In genomic region chr14:36604757-36605505, GRCh38 we compare ENCODE assay signal across 8 cellular contexts. TPM values are rescaled to one million over a fixed set of nuclear protein-coding genes. Genes with fewer than 3 reads are reported as not detected.
A peak's percentile ranks its signal among the peaks of the same experiment; 100 is the strongest.
DNase-seq lines count a peak whose midpoint lies in the region; ATAC-seq lines count a peak whose summit lies in the region.

No MANE protein-coding gene starts in this region.

- no peak overlapping the region for H3K9ac ChIP-seq in HUES64 (ENCODE audit: low read depth, low read length)

- 4% methylated on average over 4 of the region's 4 CpGs for WGBS in HUES64

- peaks cover 34% of the 10 kb centered on the region; the same call in 1 of the 2 replicates for H3K27me3 ChIP-seq in HUES64 (ENCODE audit: insufficient read depth, low read length)

- H3K4me3 ChIP-seq in HUES64 (ENCODE audit: low read length) = peak overlapping the region; percentile 13; the same call in 1 of the 2 replicates

- no peak overlapping the region for H3K27ac ChIP-seq in HUES64 (ENCODE audit: low read depth, low read length)

- peaks cover 6% of the 10 kb centered on the region; the same call in 1 of the 2 replicates for H3K4me1 ChIP-seq in HUES64 (ENCODE audit: insufficient read depth, low read length)

- no peaks in the 10 kb centered on the region for H3K36me3 ChIP-seq in HUES64 (ENCODE audit: insufficient read depth, low read length)

- ATAC-seq in GM21381 (IDR thresholded peaks at IDR 0.05; ENCODE audit: unreplicated experiment) = peak; percentile 84
- no peak for ATAC-seq in HG03442 (IDR thresholded peaks at IDR 0.05; ENCODE audit: unreplicated experiment)

- DNase-seq in Daoy (ENCODE audit: low read depth) = peak; percentile 81
- peak; percentile 93 for DNase-seq in NCI-H748 treated with DMSO at 0.1 percent for 48 hours (lab: John Stamatoyannopoulos, UW)
- peak in 29 of 56 donors; percentile 1 to 76 (median 16) for DNase-seq in amygdala (lab: John Stamatoyannopoulos, UW)
- peak; percentile 52 to 58 for DNase-seq in hippocampal formation (lab: John Stamatoyannopoulos, UW)
- DNase-seq in stimulated activated CD4-positive, alpha-beta T cell treated with anti-CD3 and anti-CD28 coated beads, Interleukin-1b, Interleukin-23, amount 100 ng/mL, for 48 hours = peak; percentile 22

- H3K9me3 ChIP-seq in HUES64 (ENCODE audit: insufficient read depth, low read depth, low read length) = no peaks in the 10 kb centered on the region

RNA-seq across cellular contexts. Expression of gene NKX2-8, which starts 22.5 kb away (rescaled TPM):
- total RNA-seq in Daoy (2014; rRNA removed; shearing (Covaris generic)) = 2.6 and 4.8 TPM in 2 replicates
- not detected for polyA plus RNA-seq in HUES64 (2013, experiment 1 of 2)
- not detected for polyA plus RNA-seq in HUES64 (2013, experiment 2 of 2)

RNA-seq across cellular contexts. Expression of gene PAX9, which starts 56.7 kb away (rescaled TPM):
- total RNA-seq in Daoy (2014; rRNA removed; shearing (Covaris generic)) = 16.7 and 17.5 TPM in 2 replicates
- polyA plus RNA-seq in HUES64 (2013, experiment 1 of 2) = not detected
- not detected for polyA plus RNA-seq in HUES64 (2013, experiment 2 of 2)

Comparison
In these comparisons a context has a peak if more than half of its experiments do, and no peak if none do; other contexts are left out.
1. DNase-seq: peak in every context shown above with its lines; median percentile 93 in NCI-H748 treated with DMSO at 0.1 percent for 48 hours; 81 in Daoy; 55 in hippocampal formation; 22 in stimulated activated CD4-positive, alpha-beta T cell treated with anti-CD3 and anti-CD28 coated beads, Interleukin-1b, Interleukin-23, amount 100 ng/mL, for 48 hours; 16 in amygdala.